In the genomic region with DNA sequence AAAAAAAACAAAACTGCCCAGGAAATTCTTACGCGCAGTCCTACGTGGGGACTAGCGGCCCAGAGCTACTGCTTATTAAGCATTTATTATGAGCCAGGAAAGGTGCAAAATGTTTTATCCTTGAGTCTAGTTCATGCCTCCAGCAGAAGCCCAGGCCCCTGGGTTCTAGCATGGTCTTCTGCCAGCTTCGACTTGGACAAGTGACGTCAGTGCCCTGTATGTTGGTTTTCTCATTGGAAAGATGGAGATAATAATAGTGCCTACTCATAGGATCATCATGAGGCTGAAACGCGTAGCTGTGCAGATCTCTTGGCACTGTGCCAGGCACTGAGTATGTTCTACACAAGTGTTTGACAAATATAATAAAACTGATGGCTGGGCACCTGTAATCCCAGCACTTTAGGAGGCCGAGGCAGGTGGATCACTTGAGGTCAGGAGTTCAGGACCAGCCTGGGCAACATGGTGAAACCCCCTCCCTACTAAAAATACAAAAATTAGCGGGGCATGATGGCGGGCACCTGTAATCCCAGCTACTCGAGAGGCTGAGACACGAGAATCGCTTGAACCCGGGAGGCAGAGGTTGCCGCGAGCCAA, we compare ENCODE assay signal across 11 cellular contexts. TPM values are rescaled to one million over a fixed set of nuclear protein-coding genes. Genes with fewer than 3 reads are reported as not detected.
DNase-seq lines count a peak whose midpoint lies in the region; ATAC-seq, FAIRE-seq and TF ChIP-seq lines count a peak whose summit lies in the region.
"Had no signal": no experiment of that assay in that cellular context is flagged by ENCODE, and none has a peak within 500 bp of the region (broad histone marks: within the 10 kb centered on the region; RNA-seq: fewer than 3 reads in every experiment).

No MANE protein-coding gene starts in this region.

- H3K4me3 Mint-ChIP-seq in H9, result no peak overlapping the region
- H3K4me3 Mint-ChIP-seq: activated B cell treated with CpG ODN at 0.5 μM for 24 hours had no signal

- BruUV-seq in mammary epithelial cell (replicated peaks; lab: Mats Ljungman, UMichigan), result no TSS peak

- dilution Hi-C loops in mammary epithelial cell (cut with HindIII; ENCODE audit: low sequenced_read_pairs), result no loop called here

- no peak overlapping the region for H2BK5ac ChIP-seq in H9 (ENCODE audit: insufficient read length, low read length)

- H2BK20ac ChIP-seq in H9 (ENCODE audit: low read depth, low read length, poor library complexity, severe bottlenecking), result no peak overlapping the region

- peaks cover 10% of the 10 kb centered on the region for H3K4me1 ChIP-seq in mammary epithelial cell (ENCODE audit: insufficient read depth, low read length)
- H3K4me1 ChIP-seq in small intestine (ENCODE audit: control insufficient read depth in 2 of 2, insufficient read depth in 1 of 2, low read depth in 1 of 2, low read length in 1 of 2), result no peaks in the 10 kb centered on the region
- peaks cover 1% of the 10 kb centered on the region; the same call in 1 of the 2 replicates for H3K4me1 ChIP-seq in H9 (ENCODE audit: insufficient read depth, low read length)

- CTCF ChIA-PET in mammary epithelial cell (lab: Charles Lee; ENCODE audit: low non-redundant PET), result no interaction called here

- no peak overlapping the region for H3K23ac ChIP-seq in H9 (ENCODE audit: insufficient read length, low read depth, low read length)

- H3K4me2 ChIP-seq in mammary epithelial cell (ENCODE audit: insufficient read depth, low read depth, low read length) (no peak overlapping the region), H9 (ENCODE audit: insufficient read depth, insufficient read length, low read length) (no peak overlapping the region)

- H3K4me3 ChIP-seq in mammary epithelial cell (replicated peaks in 1 of 3; ENCODE audit: insufficient read depth in 1 of 3, low read depth in 2 of 3, low read length in 3 of 3) (no peak overlapping the region), small intestine (ENCODE audit: low read depth in 1 of 2, low read length in 2 of 2) (no peak overlapping the region)

- H3K9ac ChIP-seq in mammary epithelial cell (ENCODE audit: insufficient read depth, low read length) (no peak overlapping the region), H9 (ENCODE audit: extremely low read depth, insufficient read length, low read length) (no peak overlapping the region)
- H3K9ac ChIP-seq: parathyroid adenoma had no signal

- no peak overlapping the region; a peak in 1 of 7 replicates for H3K27ac Mint-ChIP-seq in H9
- H3K27ac Mint-ChIP-seq: activated B cell treated with CpG ODN at 0.5 μM for 24 hours had no signal

- H2BK15ac ChIP-seq in H9 (ENCODE audit: low read depth, low read length), result no peak overlapping the region

- H4K8ac ChIP-seq in H9 (replicated peaks; ENCODE audit: insufficient read length, low read depth, low read length), result no peak overlapping the region

- no peaks in the 10 kb centered on the region for H3K23me2 ChIP-seq in H9 (ENCODE audit: insufficient read length, low read depth, low read length, poor library complexity, severe bottlenecking)

- no peak overlapping the region for H2BK120ac ChIP-seq in H9 (ENCODE audit: low read depth, low read length, poor library complexity, severe bottlenecking)

- H4K5ac ChIP-seq in H9 (ENCODE audit: insufficient read length, low read depth, low read length), result no peak overlapping the region

- H3K79me1 ChIP-seq in H9 (ENCODE audit: insufficient read depth, low read depth, low read length, poor library complexity, severe bottlenecking), result no peaks in the 10 kb centered on the region

- no peak for TF ChIP-seq CTCF in mammary epithelial cell (conservative IDR thresholded peaks at IDR 0.05 in 1 of 2, IDR thresholded peaks at IDR 0.05 in 1 of 2; ENCODE audit: extremely low read depth in 1 of 2, insufficient read depth in 1 of 2, low read depth in 1 of 2, low read length in 2 of 2)
- no peak for TF ChIP-seq CTCF in H9 (conservative IDR thresholded peaks at IDR 0.05)

- H3K36me3 ChIP-seq in mammary epithelial cell (ENCODE audit: insufficient read depth, low read length), result no peaks in the 10 kb centered on the region
- H3K36me3 ChIP-seq in small intestine (ENCODE audit: control insufficient read depth in 2 of 2, insufficient read depth in 2 of 2, low read length in 2 of 2), result no peaks in the 10 kb centered on the region

- H3K18ac ChIP-seq in H9 (ENCODE audit: insufficient read length, low read depth, low read length), result no peak overlapping the region

- ATAC-seq in HG02610 (IDR thresholded peaks at IDR 0.05; ENCODE audit: unreplicated experiment), result no peak
- ATAC-seq in GM18873 (IDR thresholded peaks at IDR 0.05; ENCODE audit: low FRiP score, unreplicated experiment), result no peak

- 36% methylated on average over 16 of the region's 17 CpGs for WGBS in mammary epithelial cell (ENCODE audit: low coverage, missing lambda C conversion rate)
- 19 to 56% (median 49%) methylated on average over 17 of the region's 17 CpGs for WGBS in small intestine, 3 donors
- no CpG with 5 or more reads among the region's 17 CpGs for WGBS in H9 (ENCODE audit: extremely low coverage, insufficient read length, low lambda C conversion rate)

- H3K27me3 ChIP-seq in mammary epithelial cell (ENCODE audit: insufficient read depth, low read length) (no peaks in the 10 kb centered on the region), small intestine (ENCODE audit: control insufficient read depth in 2 of 2, insufficient read depth in 2 of 2, low read length in 2 of 2) (no peaks in the 10 kb centered on the region), H9 (ENCODE audit: insufficient read depth, low read length) (no peaks in the 10 kb centered on the region)

- in situ Hi-C loops in mammary epithelial cell (cut with MboI; ENCODE audit: low sequenced_read_pairs in 2 of 2), result loop anchor here in 1 of 2 donors (25.0 kb wide), 1 partner anchor 527 kb away; no protein-coding TSS in a partner anchor

- no peaks in the 10 kb centered on the region for H3K79me2 ChIP-seq in mammary epithelial cell (ENCODE audit: insufficient read depth, low read length)
- H3K79me2 ChIP-seq in H9 (ENCODE audit: insufficient read depth, low read length), result no peaks in the 10 kb centered on the region
- H3K79me2 ChIP-seq: parathyroid adenoma had no signal

- peak; percentile 59 for DNase-seq in LoVo (ENCODE audit: low spot score)
- DNase-seq in NCI-H345 treated with DMSO at 0.1 percent for 48 hours (lab: John Stamatoyannopoulos, UW; ENCODE audit: unreplicated experiment), result peak; percentile 91
- peak; percentile 51 for DNase-seq in mammary epithelial cell
- peak; percentile 82 for DNase-seq in small intestine
- DNase-seq in H9, result no peak
- DNase-seq: activated B cell treated with CpG ODN at 0.5 μM for 24 hours, MM.1S had no signal

- H4K20me1 ChIP-seq in mammary epithelial cell (ENCODE audit: insufficient read depth, low read length) (no peaks in the 10 kb centered on the region), H9 (ENCODE audit: control insufficient read depth, insufficient read depth, insufficient read length) (no peaks in the 10 kb centered on the region)

- no peak overlapping the region for H3K14ac ChIP-seq in H9 (ENCODE audit: insufficient read depth, low read length)

- H3K9me3 Mint-ChIP-seq in H9, result peaks cover 0 to 2% of the 10 kb centered on the region in 2 experiments; a peak in 1 of 5 replicates
- H3K9me3 Mint-ChIP-seq: activated B cell treated with CpG ODN at 0.5 μM for 24 hours had no signal

- H3K27ac ChIP-seq in mammary epithelial cell (ENCODE audit: insufficient read depth, low read depth, low read length) (no peak overlapping the region), small intestine (ENCODE audit: low read depth in 1 of 2, low read length in 1 of 2) (no peak overlapping the region), H9 (ENCODE audit: insufficient read length, low read depth, low read length) (no peak overlapping the region)
- H3K27ac ChIP-seq: parathyroid adenoma had no signal

- H3K9me3 ChIP-seq in mammary epithelial cell (replicated peaks; ENCODE audit: insufficient read depth, low read length) (no peaks in the 10 kb centered on the region), small intestine (ENCODE audit: control insufficient read depth, low read depth) (no peaks in the 10 kb centered on the region), H9 (ENCODE audit: control insufficient read depth, low read depth, low read length) (no peaks in the 10 kb centered on the region)

- no peak overlapping the region for H4K91ac ChIP-seq in H9 (ENCODE audit: insufficient read length, low read depth, low read length)

- no peaks in the 10 kb centered on the region; a peak in 1 of 7 replicates for H3K36me3 Mint-ChIP-seq in H9 (ENCODE audit: insufficient read depth in 1 of 3, low read depth in 3 of 3)

- H2AK5ac ChIP-seq in H9 (ENCODE audit: insufficient read length, low read length), result no peak overlapping the region

- no peak overlapping the region for H2BK12ac ChIP-seq in H9 (ENCODE audit: insufficient read length, low read depth, low read length)

- H3K4me1 Mint-ChIP-seq in H9, result peaks cover 8 to 9% of the 10 kb centered on the region in 2 experiments
- H3K4me1 Mint-ChIP-seq: activated B cell treated with CpG ODN at 0.5 μM for 24 hours had no signal

- no peak overlapping the region for H3T11ph ChIP-seq in H9 (ENCODE audit: low read length)

- no peak for FAIRE-seq in small intestine (lab: Jason Lieb, UNC)
- FAIRE-seq: GM12892 had no signal

- no peak overlapping the region for H3K56ac ChIP-seq in H9 (ENCODE audit: insufficient read length, low read depth, low read length)

- H3K27me3 Mint-ChIP-seq in H9 (ENCODE audit: low read depth), result no peaks in the 10 kb centered on the region; the same call in 1 of the 2 replicates
- H3K27me3 Mint-ChIP-seq: activated B cell treated with CpG ODN at 0.5 μM for 24 hours had no signal

- no peak overlapping the region for H3K4ac ChIP-seq in H9 (ENCODE audit: low read depth, low read length)

- intact Hi-C loops in mammary epithelial cell (cut with micrococcal nuclease), result no loop called here

- H2AFZ ChIP-seq in mammary epithelial cell (ENCODE audit: low read depth, low read length), result no peak overlapping the region
- no peak overlapping the region for H2AFZ ChIP-seq in H9 (ENCODE audit: low read length)
- H2AFZ ChIP-seq: parathyroid adenoma had no signal

RNA-seq across cellular contexts. Expression of a gene that starts 12.4 kb away (rescaled TPM):
- total RNA-seq in mammary epithelial cell (1 to 10 TPM in 1 of 2 donors, not detected in 1; 1.8 TPM), H9 (2021) (1.3 and 1.7 TPM in 2 replicates)
- polyA plus RNA-seq in mammary epithelial cell (2.0 TPM), small intestine (10 to 100 TPM; 12.0 to 28.1 (median 12.5) TPM)
- polyA minus RNA-seq in mammary epithelial cell, result not detected
- total RNA-seq: activated B cell treated with CpG ODN at 0.5 μM for 24 hours had no signal

RNA-seq across cellular contexts. Expression of a gene that starts 28.0 kb away (rescaled TPM):
- total RNA-seq in mammary epithelial cell (1 to 10 TPM; 1.5 to 5.8 TPM), H9 (2021) (14.4 and 15.2 TPM in 2 replicates)
- polyA plus RNA-seq in mammary epithelial cell (0.46 TPM), small intestine (1 to 10 TPM; 3.6 to 7.3 (median 6.9) TPM)
- polyA minus RNA-seq in mammary epithelial cell, result 0.31 TPM
